ENCODE assay signal across 8 cellular contexts in the genomic region with DNA sequence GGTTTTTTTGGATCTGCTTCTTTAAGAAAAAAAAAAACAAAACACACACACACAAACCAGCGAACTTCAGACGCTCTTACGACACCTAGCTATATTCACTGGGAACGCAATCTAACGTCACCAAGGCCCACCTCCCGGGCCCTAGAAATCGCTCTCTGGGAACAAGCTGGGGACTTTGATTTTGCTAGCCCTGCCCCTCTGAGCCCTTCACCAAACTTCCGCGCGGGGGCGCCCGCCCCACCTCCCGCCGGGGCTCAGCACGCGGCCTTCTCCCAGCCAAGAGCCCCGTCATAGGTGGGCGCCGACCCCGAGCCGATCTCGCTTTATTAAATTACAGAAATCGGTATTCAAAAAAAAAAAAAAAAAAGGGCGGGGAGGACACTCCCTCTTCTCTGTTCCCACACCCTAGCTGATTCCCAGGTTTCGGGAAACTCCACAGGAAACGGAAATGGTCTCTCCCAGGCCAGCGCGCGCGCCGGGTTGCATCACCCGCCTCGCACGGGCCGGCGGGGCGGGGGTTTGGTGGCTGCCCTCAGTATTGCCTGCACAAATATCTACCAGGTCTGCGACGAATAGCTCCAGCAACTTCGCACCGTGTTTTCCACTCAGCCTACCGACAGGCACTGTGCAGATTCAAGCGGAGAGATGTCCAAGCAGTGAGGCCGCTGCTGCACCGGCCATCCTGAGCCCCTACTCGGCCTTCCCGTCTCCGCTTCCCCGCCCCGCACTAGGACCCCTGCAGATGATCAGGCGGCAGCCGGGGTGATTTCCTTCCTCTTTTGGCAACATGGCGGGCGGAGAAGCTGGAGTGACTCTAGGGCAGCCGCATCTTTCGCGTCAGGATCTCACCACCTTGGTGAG. TPM values are rescaled to one million over a fixed set of nuclear protein-coding genes. Genes with fewer than 3 reads are reported as not detected.
DNase-seq lines count a peak whose midpoint lies in the region; ATAC-seq, FAIRE-seq and TF ChIP-seq lines count a peak whose summit lies in the region.

TSS of gene EIF2S3 (plus strand) at position 775 of the 861 bp plus-strand sequence. CDS start at position 788, 13 bp downstream.

- no peak within 1 kb of the TSS for H3K27ac Mint-ChIP-seq in T-helper 17 cell

- no peak for TF ChIP-seq POLR2A in prostate gland (IDR thresholded peaks at IDR 0.05)

- no peaks in the 10 kb centered on the region for H3K36me3 Mint-ChIP-seq in T-helper 17 cell (ENCODE audit: low read depth)

- H3K27me3 Mint-ChIP-seq in T-helper 17 cell, result no peaks in the 10 kb centered on the region

- ATAC-seq in GM18499 (IDR thresholded peaks at IDR 0.05; ENCODE audit: insufficient read depth, unreplicated experiment), result peak; percentile 85
- ATAC-seq in HG02938 (IDR thresholded peaks at IDR 0.05; ENCODE audit: unreplicated experiment), result peak; percentile 91
- ATAC-seq in T-helper 17 cell, result peak; percentile 87

- 0% methylated on average over 39 of the region's 57 CpGs for WGBS in prostate gland

- no peak within 1 kb of the TSS for H3K4me3 ChIP-seq in left ventricle myocardium inferior
- peak within 1 kb of the TSS; percentile 56 to 60 for H3K4me3 ChIP-seq in prostate gland

- intact Hi-C loops in left ventricle myocardium inferior (cut with micrococcal nuclease) (no loop called here), prostate gland (cut with DNase I) (loop anchor here (10.0 kb wide), 1 partner anchor 150 kb away; the partner anchor contains the start of genes APOO and CXorf58)

- no peaks in the 10 kb centered on the region for H3K9me3 ChIP-seq in T-helper 17 cell (ENCODE audit: control insufficient read depth, low read length, poor library complexity, severe bottlenecking)
- no peaks in the 10 kb centered on the region for H3K9me3 ChIP-seq in left ventricle myocardium inferior (replicated peaks)
- no peaks in the 10 kb centered on the region for H3K9me3 ChIP-seq in prostate gland

- H3K4me1 ChIP-seq in left ventricle myocardium inferior (peaks cover 4% of the 10 kb centered on the region), prostate gland (replicated peaks) (no peaks in the 10 kb centered on the region)

- TF ChIP-seq CTCF in left ventricle myocardium inferior (IDR thresholded peaks at IDR 0.05; ENCODE audit: borderline replicate concordance), result peak; percentile 69
- TF ChIP-seq CTCF in prostate gland (IDR thresholded peaks at IDR 0.05), result peak; percentile 26 to 59 (median 50)

- H3K27me3 ChIP-seq in left ventricle myocardium inferior (ENCODE audit: low read depth) (no peaks in the 10 kb centered on the region), prostate gland (replicated peaks; ENCODE audit: insufficient read depth) (no peaks in the 10 kb centered on the region)

- peaks cover 6% of the 10 kb centered on the region for H3K4me1 Mint-ChIP-seq in T-helper 17 cell

- H3K4me3 Mint-ChIP-seq in T-helper 17 cell, result peak within 1 kb of the TSS; percentile 94

- H3K27ac ChIP-seq in angular gyrus (ENCODE audit: low read depth, low read length), result peak within 1 kb of the TSS; percentile 98
- peak within 1 kb of the TSS; percentile 94 for H3K27ac ChIP-seq in left ventricle myocardium inferior (replicated peaks)
- peak within 1 kb of the TSS; percentile 86 to 89 for H3K27ac ChIP-seq in prostate gland

- no peak for FAIRE-seq in urothelium cell line (lab: Jason Lieb, UNC)

- H3K36me3 ChIP-seq in left ventricle myocardium inferior, result peaks cover 22% of the 10 kb centered on the region
- no peaks in the 10 kb centered on the region for H3K36me3 ChIP-seq in prostate gland

- DNase-seq in NCI-H187 (lab: John Stamatoyannopoulos, UW), result peak; percentile 77
- DNase-seq in T-helper 17 cell, result peak; percentile 70 to 78 (median 77)
- peak; percentile 84 for DNase-seq in left ventricle myocardium inferior
- peak; percentile 82 for DNase-seq in prostate gland (ENCODE audit: low spot score)
- DNase-seq in urothelium cell line (ENCODE audit: low spot score), result peak; percentile 69

RNA-seq across cellular contexts. Expression of gene EIF2S3, which starts in this region (rescaled TPM):
- total RNA-seq in T-helper 17 cell (100 to 1,000 TPM; 161 to 172 TPM), left ventricle myocardium inferior (71.0 TPM), prostate gland (100 to 1,000 TPM; 102 to 110 TPM)
